In the genomic region with DNA sequence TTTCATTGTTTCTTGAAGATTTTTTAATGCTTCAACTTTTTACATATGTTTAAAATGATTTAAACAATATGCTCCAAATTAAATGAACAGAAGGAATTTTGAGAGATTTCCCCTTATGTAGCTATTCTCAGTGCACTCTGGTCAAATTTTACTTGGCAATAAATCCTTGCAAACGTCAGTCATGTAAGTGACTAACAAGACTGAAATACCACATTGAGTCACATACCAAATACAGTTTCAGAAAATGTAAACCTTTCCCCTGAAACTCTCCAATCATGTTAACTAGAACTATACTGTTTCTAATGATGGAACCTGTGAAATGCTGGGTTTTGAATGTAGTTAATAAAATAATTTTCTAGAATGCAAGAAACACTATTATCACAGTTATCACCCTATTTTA, we compare ENCODE assay signal across 17 cellular contexts. TPM values are rescaled to one million over a fixed set of nuclear protein-coding genes. Genes with fewer than 3 reads are reported as not detected.
A peak's percentile ranks its signal among the peaks of the same experiment; 100 is the strongest.
DNase-seq lines count a peak whose midpoint lies in the region; ATAC-seq, FAIRE-seq and TF ChIP-seq lines count a peak whose summit lies in the region.
"Had no signal": no experiment of that assay in that cellular context is flagged by ENCODE, and none has a peak within 500 bp of the region (broad histone marks: within the 10 kb centered on the region; RNA-seq: fewer than 3 reads in every experiment).

No MANE protein-coding gene starts in this region.

- TF ChIP-seq CTCF in GM10266 (IDR thresholded peaks at IDR 0.05; ENCODE audit: control insufficient read depth, insufficient read depth, low read depth, missing control alignments) (no peak), D721Med (IDR thresholded peaks at IDR 0.05; ENCODE audit: insufficient read depth, missing control alignments) (no peak)

- ATAC-seq in GM21723 (IDR thresholded peaks at IDR 0.05; ENCODE audit: unreplicated experiment) (peak; percentile 55), HG03354 (IDR thresholded peaks at IDR 0.05; ENCODE audit: poor library complexity, severe bottlenecking, unreplicated experiment) (no peak)
- peak; percentile 90 for ATAC-seq in activated T-helper 17 cell treated with anti-CD3 and anti-CD28 coated beads, Interleukin-2, amount 50 U/mL, for 72 hours (replicated peaks)
- ATAC-seq: left ventricle myocardium superior had no signal

- H3K9me3 Mint-ChIP-seq in activated T-helper 17 cell treated with anti-CD3 and anti-CD28 coated beads, Interleukin-2, amount 50 U/mL, for 72 hours = no peaks in the 10 kb centered on the region
- H3K9me3 Mint-ChIP-seq: H9, type B pancreatic cell had no signal

- peaks cover 67% of the 10 kb centered on the region for H3K36me3 Mint-ChIP-seq in activated T-helper 17 cell treated with anti-CD3 and anti-CD28 coated beads, Interleukin-2, amount 50 U/mL, for 72 hours (ENCODE audit: low read depth)

- no peak for FAIRE-seq in D721Med (lab: Jason Lieb, UNC)

- DNase-seq in GM10266 (ENCODE audit: extremely low spot score) = peak; percentile 46
- peak; percentile 82 for DNase-seq in iris pigment epithelial cell (ENCODE audit: low read depth)
- DNase-seq in SK-N-DZ (ENCODE audit: low spot score) = no peak
- no peak for DNase-seq in D721Med (ENCODE audit: insufficient read length, low spot score)
- DNase-seq in activated CD4-positive, alpha-beta T cell treated with anti-CD3 and anti-CD28 coated beads for 1 hour = no peak
- DNase-seq: DMS153, esophagus squamous epithelium, H9, left ventricle myocardium superior, NCI-H187, posterior cingulate gyrus, WERI-Rb-1 had no signal

- peak overlapping the region; percentile 60 for H3K4me3 Mint-ChIP-seq in activated T-helper 17 cell treated with anti-CD3 and anti-CD28 coated beads, Interleukin-2, amount 50 U/mL, for 72 hours
- H3K4me3 Mint-ChIP-seq: brain, H9, type B pancreatic cell had no signal

- peaks cover 20% of the 10 kb centered on the region for H3K4me1 Mint-ChIP-seq in activated T-helper 17 cell treated with anti-CD3 and anti-CD28 coated beads, Interleukin-2, amount 50 U/mL, for 72 hours
- H3K4me1 Mint-ChIP-seq: brain had no signal

- no peaks in the 10 kb centered on the region for H3K27me3 Mint-ChIP-seq in activated T-helper 17 cell treated with anti-CD3 and anti-CD28 coated beads, Interleukin-2, amount 50 U/mL, for 72 hours
- H3K27me3 Mint-ChIP-seq: brain, type B pancreatic cell had no signal

- H3K27ac Mint-ChIP-seq in activated T-helper 17 cell treated with anti-CD3 and anti-CD28 coated beads, Interleukin-2, amount 50 U/mL, for 72 hours = peak overlapping the region; percentile 88
- H3K27ac Mint-ChIP-seq: H9, type B pancreatic cell had no signal

RNA-seq across cellular contexts. Expression of a gene that starts 29.6 kb away (rescaled TPM):
- 10 to 100 TPM; 41.6 to 73.0 TPM for total RNA-seq in activated T-helper 17 cell treated with anti-CD3 and anti-CD28 coated beads, Interleukin-2, amount 50 U/mL, for 72 hours
- 23.9 and 27.0 TPM in 2 replicates for polyA plus RNA-seq in SK-N-DZ (2014; cell fraction: cytosol; rRNA removed)
- 19.9 and 34.1 TPM in 2 replicates for polyA plus RNA-seq in SK-N-DZ (2014; cell fraction: nucleus; rRNA removed)

RNA-seq across cellular contexts. Expression of a gene that starts 45.5 kb away (rescaled TPM):
- total RNA-seq in activated T-helper 17 cell treated with anti-CD3 and anti-CD28 coated beads, Interleukin-2, amount 50 U/mL, for 72 hours = 10 to 100 TPM; 43.6 to 55.4 TPM
- polyA plus RNA-seq in SK-N-DZ (2014; cell fraction: cytosol; rRNA removed) = 12.5 and 14.4 TPM in 2 replicates
- polyA plus RNA-seq in SK-N-DZ (2014; cell fraction: nucleus; rRNA removed) = 7.2 and 9.1 TPM in 2 replicates

Comparison
In these comparisons a context has a peak if more than half of its experiments do, and no peak if none do; other contexts are left out.
1. DNase-seq: peak in GM10266 (single experiment) and iris pigment epithelial cell (single experiment); none in SK-N-DZ (single experiment), D721Med (single experiment) and activated CD4-positive, alpha-beta T cell treated with anti-CD3 and anti-CD28 coated beads for 1 hour (single experiment).